ENCODE assay signal across 25 cellular contexts in the genomic region with DNA sequence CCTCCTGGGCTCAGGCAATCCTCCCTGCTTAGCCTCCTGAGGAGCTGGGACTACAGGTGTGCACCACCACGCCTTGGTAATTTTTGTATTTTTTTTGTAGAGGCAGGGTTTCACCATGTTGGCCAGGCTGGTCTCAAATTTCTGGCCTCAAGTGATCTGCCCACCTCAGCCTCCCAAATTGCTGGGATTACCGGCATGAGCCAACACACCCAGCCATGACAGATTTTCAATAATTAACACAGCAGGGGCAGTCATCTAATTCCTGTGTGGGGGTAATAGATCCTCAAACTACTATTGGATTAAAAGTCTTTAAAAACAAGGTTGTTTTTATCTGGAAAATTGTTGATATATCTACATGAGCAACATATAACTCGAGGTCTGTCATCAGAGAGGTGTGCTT. TPM values are rescaled to one million over a fixed set of nuclear protein-coding genes. Genes with fewer than 3 reads are reported as not detected.
DNase-seq lines count a peak whose midpoint lies in the region; ATAC-seq lines count a peak whose summit lies in the region.
"Had no signal": no experiment of that assay in that cellular context is flagged by ENCODE, and none has a peak within 500 bp of the region (broad histone marks: within the 10 kb centered on the region; RNA-seq: fewer than 3 reads in every experiment).

No MANE protein-coding gene starts in this region.

- ATAC-seq in GM19035 (IDR thresholded peaks at IDR 0.05; ENCODE audit: unreplicated experiment) = no peak
- ATAC-seq in natural killer cell treated with Interleukin-12 subunit alpha and Interleukin-12 subunit beta and Interleukin-15 and Interleukin-18, amount 100 ng/mL, for 72 hours = no peak
- ATAC-seq: activated T-cell treated with anti-CD3 and anti-CD28 coated beads, Interleukin-2, amount 50 U/mL, for 4 hours; left lobe of liver; natural killer cell; T-helper 17 cell had no signal

- H2BK12ac ChIP-seq in trophoblast cell (ENCODE audit: low read length) = no peak overlapping the region
- no peak overlapping the region for H2BK12ac ChIP-seq in mesenchymal stem cell (ENCODE audit: low read length in 2 of 2)

- H3K36me3 Mint-ChIP-seq in natural killer cell treated with Interleukin-12 subunit alpha and Interleukin-12 subunit beta and Interleukin-15 and Interleukin-18, amount 100 ng/mL, for 72 hours = no peaks in the 10 kb centered on the region
- H3K36me3 Mint-ChIP-seq: CD4-positive, alpha-beta memory T cell; natural killer cell had no signal

- no CpG with 5 or more reads among the region's 3 CpGs for WGBS in trophoblast cell (ENCODE audit: extremely low coverage, insufficient coverage, insufficient read length)
- 100% methylated on average over 1 of the region's 3 CpGs for WGBS in mesenchymal stem cell

- H4K12ac ChIP-seq in trophoblast cell (ENCODE audit: low read depth, low read length) = no peak overlapping the region

- no peak overlapping the region for H3K4me2 ChIP-seq in trophoblast cell (ENCODE audit: low read length)
- H3K4me2 ChIP-seq in mesenchymal stem cell (ENCODE audit: low read length, poor library complexity, severe bottlenecking) = no peak overlapping the region
- H3K4me2 ChIP-seq: SK-N-SH had no signal

- DNase-seq in NCI-H2171 treated with DMSO at 0.1 percent for 48 hours (lab: John Stamatoyannopoulos, UW) = peak; percentile 1
- no peak for DNase-seq in NCI-H2171 (lab: John Stamatoyannopoulos, UW)
- peak; percentile 67 for DNase-seq in NCI-H1417 treated with DMSO at 0.1 percent for 48 hours (lab: John Stamatoyannopoulos, UW)
- peak; percentile 56 for DNase-seq in NCI-H82 (lab: John Stamatoyannopoulos, UW)
- DNase-seq in trophoblast cell = no peak
- no peak for DNase-seq in natural killer cell treated with Interleukin-12 subunit alpha and Interleukin-12 subunit beta and Interleukin-15 and Interleukin-18, amount 100 ng/mL, for 72 hours (ENCODE audit: low spot score)
- no peak for DNase-seq in mesenchymal stem cell
- DNase-seq: 8988T; activated CD8-positive, alpha-beta memory T cell treated with anti-CD3 and anti-CD28 coated beads for 24 hours; activated T-cell treated with anti-CD3 and anti-CD28 coated beads, Interleukin-2, amount 50 U/mL, for 4 hours; CD4-positive, alpha-beta memory T cell; DMS53; GDM1; HFFc6; KG1; midbrain; natural killer cell; NCI-H187 treated with DMSO at 0.1 percent for 48 hours; pancreas; SK-N-SH; stimulated activated CD4-positive, alpha-beta T cell treated with anti-CD3 and anti-CD28 coated beads, Interleukin-15, amount 100 ng/mL, for 24 hours; T-helper 17 cell had no signal

- peak overlapping the region; percentile 24 for H4K91ac ChIP-seq in trophoblast cell (ENCODE audit: low read depth, low read length)
- H4K91ac ChIP-seq in mesenchymal stem cell (ENCODE audit: low read length) = no peak overlapping the region

- H2AFZ ChIP-seq in trophoblast cell (ENCODE audit: insufficient read depth, low read length, poor library complexity) = no peak overlapping the region
- no peak overlapping the region for H2AFZ ChIP-seq in mesenchymal stem cell (ENCODE audit: low read depth, low read length)

- H2BK5ac ChIP-seq in trophoblast cell (ENCODE audit: low read depth, low read length, poor library complexity) (no peak overlapping the region), mesenchymal stem cell (ENCODE audit: low read depth, low read length, poor library complexity, severe bottlenecking) (no peak overlapping the region)

- H4K8ac ChIP-seq in trophoblast cell (ENCODE audit: low read depth, low read length) (no peak overlapping the region), mesenchymal stem cell (ENCODE audit: low read length) (no peak overlapping the region)

- no peaks in the 10 kb centered on the region for H3K79me2 ChIP-seq in trophoblast cell (ENCODE audit: control insufficient read depth, insufficient read depth, low read length, poor library complexity)

- H3K4me3 Mint-ChIP-seq in natural killer cell treated with Interleukin-12 subunit alpha and Interleukin-12 subunit beta and Interleukin-15 and Interleukin-18, amount 100 ng/mL, for 72 hours = no peak overlapping the region
- H3K4me3 Mint-ChIP-seq: activated T-cell treated with anti-CD3 and anti-CD28 coated beads, Interleukin-2, amount 50 U/mL, for 4 hours; CD4-positive, alpha-beta memory T cell; HFFc6; natural killer cell; T-helper 17 cell had no signal

- H2AK5ac ChIP-seq in trophoblast cell (ENCODE audit: low read length) (no peak overlapping the region), mesenchymal stem cell (ENCODE audit: low read length, severe bottlenecking) (no peak overlapping the region)

- H3K27ac ChIP-seq in trophoblast cell (ENCODE audit: low read depth, low read length) (no peak overlapping the region), mesenchymal stem cell (ENCODE audit: low read length, poor library complexity, severe bottlenecking) (no peak overlapping the region)

- H3K4me1 Mint-ChIP-seq in natural killer cell treated with Interleukin-12 subunit alpha and Interleukin-12 subunit beta and Interleukin-15 and Interleukin-18, amount 100 ng/mL, for 72 hours (ENCODE audit: low read depth in 2 of 2) = peaks cover 8 to 11% of the 10 kb centered on the region in 2 donors

- no peaks in the 10 kb centered on the region for H3K27me3 ChIP-seq in trophoblast cell (ENCODE audit: insufficient read depth, low read length)
- H3K27me3 ChIP-seq in mesenchymal stem cell (ENCODE audit: control insufficient read depth in 1 of 2, insufficient read depth in 1 of 2, low read length in 2 of 2) = no peaks in the 10 kb centered on the region
- H3K27me3 ChIP-seq: pancreas had no signal

- H3K4ac ChIP-seq in trophoblast cell (ENCODE audit: low read depth, low read length) (no peak overlapping the region), mesenchymal stem cell (ENCODE audit: low read depth in 1 of 2, low read length in 2 of 2) (no peak overlapping the region)

- H3K18ac ChIP-seq in trophoblast cell (ENCODE audit: low read length) (no peak overlapping the region), mesenchymal stem cell (ENCODE audit: low read depth in 1 of 2, low read length in 2 of 2) (no peak overlapping the region)

- H3K9me3 ChIP-seq in trophoblast cell (ENCODE audit: insufficient read depth, low read depth, low read length) (no peaks in the 10 kb centered on the region), mesenchymal stem cell (ENCODE audit: control insufficient read depth, low read length) (no peaks in the 10 kb centered on the region)
- H3K9me3 ChIP-seq: pancreas, SK-N-SH had no signal

- H3K9ac ChIP-seq in trophoblast cell (ENCODE audit: low read length) (no peak overlapping the region), mesenchymal stem cell (ENCODE audit: low read length) (no peak overlapping the region)
- H3K9ac ChIP-seq: SK-N-SH had no signal

- H2BK15ac ChIP-seq in mesenchymal stem cell (ENCODE audit: low read depth, poor library complexity, severe bottlenecking) = no peak overlapping the region

- H3K4me1 ChIP-seq in trophoblast cell (ENCODE audit: control insufficient read depth in 1 of 2, insufficient read depth in 2 of 2, low read length in 2 of 2) (peaks cover 5 to 8% of the 10 kb centered on the region in 2 experiments), mesenchymal stem cell (ENCODE audit: control insufficient read depth, insufficient read depth, low read depth, low read length) (peaks cover 9% of the 10 kb centered on the region)

- no peak overlapping the region for H3K27ac Mint-ChIP-seq in natural killer cell treated with Interleukin-12 subunit alpha and Interleukin-12 subunit beta and Interleukin-15 and Interleukin-18, amount 100 ng/mL, for 72 hours
- H3K27ac Mint-ChIP-seq: CD4-positive, alpha-beta memory T cell; HFFc6; natural killer cell; T-helper 17 cell had no signal

- H3K79me1 ChIP-seq in trophoblast cell (ENCODE audit: low read length) (peaks cover 3% of the 10 kb centered on the region), mesenchymal stem cell (replicated peaks; ENCODE audit: low read length, poor library complexity, severe bottlenecking) (no peaks in the 10 kb centered on the region)

- H3K27me3 Mint-ChIP-seq in natural killer cell treated with Interleukin-12 subunit alpha and Interleukin-12 subunit beta and Interleukin-15 and Interleukin-18, amount 100 ng/mL, for 72 hours = no peaks in the 10 kb centered on the region
- H3K27me3 Mint-ChIP-seq: CD4-positive, alpha-beta memory T cell; T-helper 17 cell had no signal

- H3K9me3 Mint-ChIP-seq in natural killer cell treated with Interleukin-12 subunit alpha and Interleukin-12 subunit beta and Interleukin-15 and Interleukin-18, amount 100 ng/mL, for 72 hours = no peaks in the 10 kb centered on the region
- H3K9me3 Mint-ChIP-seq: activated T-cell treated with anti-CD3 and anti-CD28 coated beads, Interleukin-2, amount 50 U/mL, for 4 hours; HFFc6; natural killer cell; type B pancreatic cell had no signal

- H3K36me3 ChIP-seq in trophoblast cell (ENCODE audit: control insufficient read depth in 1 of 2, insufficient read depth in 2 of 2, low read length in 2 of 2) (no peaks in the 10 kb centered on the region), mesenchymal stem cell (ENCODE audit: control insufficient read depth in 1 of 2, insufficient read depth in 2 of 2, low read depth in 1 of 2, low read length in 2 of 2) (peaks cover 2 to 3% of the 10 kb centered on the region in 2 experiments)
- H3K36me3 ChIP-seq: pancreas had no signal

- no peak overlapping the region for H2BK120ac ChIP-seq in trophoblast cell (ENCODE audit: insufficient read depth, low read length, poor library complexity)
- H2BK120ac ChIP-seq in mesenchymal stem cell (ENCODE audit: low read depth, low read length) = no peak overlapping the region

- H3K23ac ChIP-seq in trophoblast cell (ENCODE audit: low read length) (no peak overlapping the region), mesenchymal stem cell (ENCODE audit: low read length in 2 of 2) (no peak overlapping the region)

- peak overlapping the region; percentile 30 for H3K14ac ChIP-seq in trophoblast cell (ENCODE audit: low read length)
- no peak overlapping the region for H3K14ac ChIP-seq in mesenchymal stem cell (ENCODE audit: low read length in 2 of 2)

- H3K4me3 ChIP-seq in trophoblast cell (ENCODE audit: low read depth, low read length) = no peak overlapping the region
- H3K4me3 ChIP-seq in mesenchymal stem cell (ENCODE audit: insufficient read depth in 1 of 2, low read depth in 1 of 2, low read length in 2 of 2) = no peak overlapping the region
- H3K4me3 ChIP-seq: pancreas had no signal

RNA-seq across cellular contexts. Expression of gene ASB1, which starts 35.7 kb away (rescaled TPM):
- 23.1 and 24.0 TPM in 2 replicates for polyA plus RNA-seq in trophoblast cell (2013)
- total RNA-seq in natural killer cell treated with Interleukin-12 subunit alpha and Interleukin-12 subunit beta and Interleukin-15 and Interleukin-18, amount 100 ng/mL, for 72 hours = 10 to 100 TPM; 50.2 to 63.3 TPM
- polyA plus RNA-seq in mesenchymal stem cell (2013, experiment 1 of 2) = 23.1 TPM
- polyA plus RNA-seq in mesenchymal stem cell (2013, experiment 2 of 2) = 25.2 TPM

Comparison
In these comparisons a context has a peak if more than half of its experiments do, and no peak if none do; other contexts are left out.
1. DNase-seq: peak in NCI-H2171 treated with DMSO at 0.1 percent for 48 hours (single experiment), NCI-H1417 treated with DMSO at 0.1 percent for 48 hours (single experiment) and NCI-H82 (single experiment); none in NCI-H2171 (single experiment), trophoblast cell (0 of 2), natural killer cell treated with Interleukin-12 subunit alpha and Interleukin-12 subunit beta and Interleukin-15 and Interleukin-18, amount 100 ng/mL, for 72 hours (single experiment) and mesenchymal stem cell (single experiment).